2 cellular contexts compared by ENCODE assay signal in genomic region chrX:72604112-72604511, GRCh38.
TF ChIP-seq lines count a peak whose summit lies in the region.

No MANE protein-coding gene starts in this region.

TF ChIP-seq in IMR-90, 13 proteins besides CTCF, POLR2A, EP300 and RAD21:
- no peak for TF ChIP-seq MAZ (IDR thresholded peaks at IDR 0.05; ENCODE audit: borderline replicate concordance, low read depth, low read length)
- TF ChIP-seq CEBPB (IDR thresholded peaks at IDR 0.05; ENCODE audit: low read depth, low read length): 0 out of 2 replicates have a peak, but pooled peaks have one; percentile 17
- no peak for TF ChIP-seq USF2 (IDR thresholded peaks at IDR 0.05; ENCODE audit: low read depth, low read length)
- no peak for TF ChIP-seq RFX5 (IDR thresholded peaks at IDR 0.05; ENCODE audit: low read depth, low read length)

TF ChIP-seq in GM12878, 131 proteins besides CTCF, POLR2A, EP300 and RAD21:
- TF ChIP-seq NBN (IDR thresholded peaks at IDR 0.05) (no peak), HDAC6 (IDR thresholded peaks at IDR 0.05; ENCODE audit: unreplicated experiment) (no peak), IKZF2 (IDR thresholded peaks at IDR 0.05) (no peak), TCF7 (IDR thresholded peaks at IDR 0.05; ENCODE audit: borderline replicate concordance) (no peak), NFXL1 (IDR thresholded peaks at IDR 0.05; ENCODE audit: borderline replicate concordance) (no peak), ZBED1 (IDR thresholded peaks at IDR 0.05; ENCODE audit: borderline replicate concordance) (no peak), MTA2 (IDR thresholded peaks at IDR 0.05; ENCODE audit: low read depth) (no peak), E4F1 (IDR thresholded peaks at IDR 0.05; ENCODE audit: borderline replicate concordance, partially characterized antibody) (no peak), NKRF (conservative IDR thresholded peaks at IDR 0.05) (no peak), NRF1 (conservative IDR thresholded peaks at IDR 0.05; ENCODE audit: low read depth, low read length) (no peak), CREM (IDR thresholded peaks at IDR 0.05; ENCODE audit: low read depth) (no peak), TBL1XR1 (IDR thresholded peaks at IDR 0.05; ENCODE audit: low read depth, low read length) (no peak)
